Comparison of ENCODE assay signal across 1 cellular context in genomic region chr7:80654887-80655340, GRCh38.
TF ChIP-seq lines count a peak whose summit lies in the region.

No MANE protein-coding gene starts in this region.

TF ChIP-seq in HepG2, 621 proteins besides CTCF, POLR2A, EP300 and RAD21 (continues in another document):
- TF ChIP-seq NFYB (CRISPR knock-in tag; IDR thresholded peaks at IDR 0.05) = no peak
- TF ChIP-seq ZKSCAN1 (IDR thresholded peaks at IDR 0.05; ENCODE audit: low read length) = no peak
- TF ChIP-seq ZNF207 (IDR thresholded peaks at IDR 0.05; ENCODE audit: borderline replicate concordance) = no peak
- no peak for TF ChIP-seq ARID2 (CRISPR knock-in tag; IDR thresholded peaks at IDR 0.05; ENCODE audit: borderline replicate concordance)
- TF ChIP-seq ZNF850 (CRISPR knock-in tag; conservative IDR thresholded peaks at IDR 0.05) = no peak
- no peak for TF ChIP-seq SOX13 (IDR thresholded peaks at IDR 0.05)
- TF ChIP-seq SOX13 (CRISPR knock-in tag; conservative IDR thresholded peaks at IDR 0.05 in 1 of 2, IDR thresholded peaks at IDR 0.05 in 1 of 2) = peak in 1 of 2 experiments; percentile 66; a peak in 2 of 4 replicates
- no peak for TF ChIP-seq ELK4 (CRISPR knock-in tag; IDR thresholded peaks at IDR 0.05; ENCODE audit: borderline replicate concordance)
- TF ChIP-seq HINFP (CRISPR knock-in tag; IDR thresholded peaks at IDR 0.05; ENCODE audit: low read depth) = no peak
- no peak for TF ChIP-seq REXO4 (CRISPR knock-in tag; IDR thresholded peaks at IDR 0.05; ENCODE audit: borderline replicate concordance)
- no peak for TF ChIP-seq SP140L (CRISPR knock-in tag; IDR thresholded peaks at IDR 0.05; ENCODE audit: borderline replicate concordance)
- no peak for TF ChIP-seq ZNF501 (CRISPR knock-in tag; IDR thresholded peaks at IDR 0.05)
- no peak for TF ChIP-seq ATAD3A (CRISPR knock-in tag; IDR thresholded peaks at IDR 0.05)
- TF ChIP-seq ZNF354B (CRISPR knock-in tag; IDR thresholded peaks at IDR 0.05) = no peak
- no peak for TF ChIP-seq KLF12 (CRISPR knock-in tag; IDR thresholded peaks at IDR 0.05; ENCODE audit: borderline replicate concordance)
- TF ChIP-seq ZSCAN20 (CRISPR knock-in tag; IDR thresholded peaks at IDR 0.05; ENCODE audit: borderline replicate concordance) = no peak
- TF ChIP-seq FUBP1 (CRISPR knock-in tag; IDR thresholded peaks at IDR 0.05; ENCODE audit: borderline replicate concordance) = no peak
- TF ChIP-seq NR2F6 (IDR thresholded peaks at IDR 0.05) = peak; percentile 31; the same call in 1 of the 2 replicates
- no peak for TF ChIP-seq NR2F6 (CRISPR knock-in tag; IDR thresholded peaks at IDR 0.05)
- no peak for TF ChIP-seq ZNF597 (CRISPR knock-in tag; IDR thresholded peaks at IDR 0.05)
- no peak for TF ChIP-seq PCBP1 (IDR thresholded peaks at IDR 0.05; ENCODE audit: borderline replicate concordance, low read depth, low read length)
- no peak for TF ChIP-seq IRX3 (CRISPR knock-in tag; IDR thresholded peaks at IDR 0.05; ENCODE audit: borderline replicate concordance, low read depth)
- TF ChIP-seq MBD4 (IDR thresholded peaks at IDR 0.05; ENCODE audit: borderline replicate concordance, low read length) = no peak
- TF ChIP-seq SRSF1 (optimal IDR thresholded peaks at IDR 0.05; ENCODE audit: low read depth, low read length) = no peak
- TF ChIP-seq FOXO1 (CRISPR knock-in tag; IDR thresholded peaks at IDR 0.05) = no peak
- TF ChIP-seq ZNF318 (CRISPR knock-in tag; IDR thresholded peaks at IDR 0.05) = no peak
- TF ChIP-seq JARID2 (CRISPR knock-in tag; IDR thresholded peaks at IDR 0.05; ENCODE audit: insufficient replicate concordance) = no peak
- 0 out of 2 replicates have a peak, but pooled peaks have one; percentile 24 for TF ChIP-seq ARID5B (CRISPR knock-in tag; IDR thresholded peaks at IDR 0.05)
- TF ChIP-seq ZNF660 (CRISPR knock-in tag; IDR thresholded peaks at IDR 0.05; ENCODE audit: borderline replicate concordance, low read depth) = no peak
- no peak for TF ChIP-seq HMG20A (CRISPR knock-in tag; IDR thresholded peaks at IDR 0.05; ENCODE audit: borderline replicate concordance)
- no peak for TF ChIP-seq CSRNP1 (CRISPR knock-in tag; IDR thresholded peaks at IDR 0.05)
- no peak for TF ChIP-seq ZNF530 (CRISPR knock-in tag; IDR thresholded peaks at IDR 0.05; ENCODE audit: low read depth)
- no peak for TF ChIP-seq ARNT (IDR thresholded peaks at IDR 0.05)
- TF ChIP-seq THRA (CRISPR knock-in tag; IDR thresholded peaks at IDR 0.05; ENCODE audit: borderline replicate concordance) = no peak
- TF ChIP-seq CENPX (CRISPR knock-in tag; IDR thresholded peaks at IDR 0.05) = no peak
- TF ChIP-seq ZNF430 (CRISPR knock-in tag; IDR thresholded peaks at IDR 0.05) = no peak
- TF ChIP-seq DRAP1 (CRISPR knock-in tag; IDR thresholded peaks at IDR 0.05) = no peak
- no peak for TF ChIP-seq ZNF296 (CRISPR knock-in tag; conservative IDR thresholded peaks at IDR 0.05)
- TF ChIP-seq ISX (CRISPR knock-in tag; conservative IDR thresholded peaks at IDR 0.05) = no peak
- TF ChIP-seq ONECUT2 (CRISPR knock-in tag; IDR thresholded peaks at IDR 0.05) = no peak
- peak; percentile 21; the same call in 1 of the 2 replicates for TF ChIP-seq HNF4A (CRISPR knock-in tag; IDR thresholded peaks at IDR 0.05)
- TF ChIP-seq MLLT10 (CRISPR knock-in tag; IDR thresholded peaks at IDR 0.05) = no peak
- TF ChIP-seq CEBPG (CRISPR knock-in tag; IDR thresholded peaks at IDR 0.05) = no peak
